ENCODE assay signal across 29 cellular contexts in the genomic region with DNA sequence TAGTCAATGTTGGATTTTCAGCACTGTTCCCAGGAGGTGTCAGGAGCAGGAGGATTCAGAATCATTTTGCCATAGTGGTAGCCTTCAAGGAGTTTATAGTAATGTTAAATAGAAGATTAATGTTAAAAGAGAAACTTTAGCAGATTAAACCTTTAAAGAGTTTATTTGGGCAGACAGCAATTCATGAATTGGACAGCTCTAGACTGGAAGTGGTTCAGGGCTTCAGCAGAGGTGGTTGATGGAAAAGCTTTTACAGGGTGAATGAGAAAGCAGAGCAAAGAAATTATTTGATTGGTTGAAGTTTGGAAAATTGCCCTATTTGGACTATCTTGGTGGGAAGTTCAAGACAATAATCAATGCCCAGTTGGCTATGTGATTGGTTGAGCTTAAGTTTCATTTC.
"Had no signal": no experiment of that assay in that cellular context is flagged by ENCODE, and none has a peak within 500 bp of the region (broad histone marks: within the 10 kb centered on the region; RNA-seq: fewer than 3 reads in every experiment).

No MANE protein-coding gene starts in this region.

- H3K4me3 ChIP-seq: ascending aorta, SJCRH30, SK-N-MC had no signal

- H3K9me3 ChIP-seq: ascending aorta, SJCRH30 had no signal

- H3K27ac ChIP-seq: ascending aorta, SJCRH30, SK-N-MC, WERI-Rb-1 had no signal

- H3K27me3 ChIP-seq: ascending aorta, SJCRH30 had no signal

- ATAC-seq: activated CD8-positive, alpha-beta memory T cell treated with anti-CD3 and anti-CD28 coated beads, Interleukin-2, amount 10 ng/mL, durations not matched to agents 7 days and 5 days; PC-3 had no signal

- DNase-seq: activated CD4-positive, alpha-beta memory T cell treated with anti-CD3 and anti-CD28 coated beads, Interleukin-2, amount 10 ng/mL, durations not matched to agents 7 days and 5 days; activated CD4-positive, alpha-beta T cell treated with anti-CD3 and anti-CD28 coated beads for 1 hour; activated CD4-positive, alpha-beta T cell treated with anti-CD3 and anti-CD28 coated beads for 48 hours; activated CD4-positive, CD25-positive, alpha-beta regulatory T cell; activated CD8-positive, alpha-beta memory T cell treated with anti-CD3 and anti-CD28 coated beads for 24 hours; activated CD8-positive, alpha-beta memory T cell treated with anti-CD3 and anti-CD28 coated beads, Interleukin-2, amount 10 ng/mL, durations not matched to agents 7 days and 5 days; activated CD8-positive, alpha-beta memory T cell treated with anti-CD3 and anti-CD28 coated beads, Interleukin-2, amount 50 U/mL, for 48 hours; activated effector memory CD4-positive, alpha-beta T cell treated with Interleukin-2 at 50 U/mL for 16 hours; activated naive CD4-positive, alpha-beta T cell treated with anti-CD3 and anti-CD28 coated beads, Interleukin-2, amount 10 ng/mL, durations not matched to agents 7 days and 5 days; activated T-cell treated with anti-CD3 and anti-CD28 coated beads, Interleukin-2, amount 50 U/mL, for 48 hours; amygdala; Karpas-422; NCI-H1048; NCI-H1105 treated with DMSO at 0.1 percent for 48 hours; NCI-H1436; NCI-H1694; NCI-H1930; NCI-H2171; NCI-H510A; NCI-H526; NCI-H748 treated with DMSO at 0.1 percent for 48 hours; NK-92 treated with Interleukin-12 subunit alpha and Interleukin-12 subunit beta, amount 100 ng/mL, for 24 hours; PC-3; Right ventricle myocardium superior; SJCRH30; T1000; WERI-Rb-1 had no signal

- H3K36me3 ChIP-seq: ascending aorta, SJCRH30, WERI-Rb-1 had no signal
